Comparison of ENCODE assay signal across 8 cellular contexts in the genomic region with DNA sequence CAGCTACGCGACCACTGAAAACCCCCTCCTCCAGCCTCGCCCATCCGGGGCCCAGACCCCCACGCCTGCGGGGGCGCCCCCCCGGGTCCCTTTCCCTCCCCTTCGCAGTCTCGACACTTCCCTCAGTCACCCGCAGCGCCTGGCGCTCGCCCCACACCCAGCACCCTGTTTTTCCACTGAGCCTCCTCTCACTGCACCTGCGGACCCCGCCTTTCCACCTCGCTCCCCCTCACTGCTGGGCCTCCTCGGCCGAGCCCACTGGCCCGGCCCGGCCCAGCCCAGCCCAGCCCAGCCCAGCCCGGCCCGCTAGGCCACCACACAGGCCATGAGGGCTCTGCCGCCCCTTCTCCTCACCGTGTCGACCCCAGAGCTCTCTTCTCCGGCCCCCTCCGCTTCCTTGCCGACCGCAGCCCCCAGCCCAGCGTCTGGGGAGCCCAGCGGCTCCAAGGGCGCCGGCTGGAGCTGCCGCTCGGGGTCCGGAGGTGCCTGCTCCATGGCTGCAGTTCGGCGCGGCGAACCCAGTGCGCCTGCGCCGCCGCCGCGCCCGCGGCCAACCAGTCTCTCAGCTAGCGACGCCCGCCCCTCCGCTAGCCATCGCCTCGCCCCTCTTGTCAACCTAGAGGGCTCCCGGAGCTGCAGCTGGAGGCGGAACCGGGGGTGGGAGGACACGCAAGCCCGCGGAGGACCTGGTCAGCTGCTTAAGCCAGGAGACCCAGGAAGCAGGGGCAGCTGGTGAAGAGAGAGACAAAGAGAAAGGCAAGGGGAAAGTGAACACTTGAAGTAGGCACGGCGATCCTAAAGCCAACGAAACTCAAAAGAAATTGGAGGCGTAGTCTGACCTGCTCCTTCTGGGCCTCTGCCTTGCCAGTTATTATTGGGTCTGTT. TPM values are rescaled to one million over a fixed set of nuclear protein-coding genes. Genes with fewer than 3 reads are reported as not detected.
A peak's percentile ranks its signal among the peaks of the same experiment; 100 is the strongest.
DNase-seq lines count a peak whose midpoint lies in the region; ATAC-seq and TF ChIP-seq lines count a peak whose summit lies in the region.

Gene SNX4, minus strand, starts transcription at position 525 of the 885 bp plus-strand sequence. Its CDS starts 30 bp downstream, at position 495.

- H3K4me3 ChIP-seq in AG09309 (ENCODE audit: control insufficient read depth, low read depth, low read length) = peak within 1 kb of the TSS; percentile 87
- peak within 1 kb of the TSS; percentile 58 to 96 (median 78) for H3K4me3 ChIP-seq in spleen

- TF ChIP-seq POLR2A in spleen (IDR thresholded peaks at IDR 0.05) = peak in 1 of 3 donors; percentile 32

- DNase-seq in AG09309 (ENCODE audit: low read depth) (peak; percentile 66), NCI-H345 (lab: John Stamatoyannopoulos, UW) (peak; percentile 87), caudate nucleus (lab: John Stamatoyannopoulos, UW) (peak; percentile 42 to 95 (median 84)), inferior parietal cortex (ENCODE audit: extremely low spot score) (peak; percentile 82), spleen (peak; percentile 97)
- DNase-seq in activated CD4-positive, CD25-positive, alpha-beta regulatory T cell (lab: John Stamatoyannopoulos, UW) = peak; percentile 69 to 80 (median 74)

- TF ChIP-seq CTCF in AG09309 (IDR thresholded peaks at IDR 0.05; ENCODE audit: control insufficient read depth, insufficient read depth, low read depth, low read length, missing control alignments) = no peak
- no peak for TF ChIP-seq CTCF in spleen (IDR thresholded peaks at IDR 0.05 in 8 of 11, conservative IDR thresholded peaks at IDR 0.05 in 3 of 11)

- H3K27ac ChIP-seq in caudate nucleus (ENCODE audit: low read depth, low read length) (peak within 1 kb of the TSS; percentile 60), spleen (peak within 1 kb of the TSS; percentile 66 to 88 (median 83))

- intact Hi-C loops in spleen (cut with DNase I; ENCODE audit: low total_unique reads) = loop anchor here (10.0 kb wide), 1 partner anchor 65 kb away; no protein-coding TSS in a partner anchor

- H3K4me1 ChIP-seq in spleen = peaks cover 10 to 56% (median 41%) of the 10 kb centered on the region in 6 donors

- peak; percentile 92 for ATAC-seq in GM19025 (IDR thresholded peaks at IDR 0.05; ENCODE audit: low read depth, unreplicated experiment)
- ATAC-seq in HG03280 (IDR thresholded peaks at IDR 0.05; ENCODE audit: unreplicated experiment) = peak; percentile 94

- peaks cover 0 to 24% (median 5%) of the 10 kb centered on the region in 6 donors for H3K36me3 ChIP-seq in spleen

- no peaks in the 10 kb centered on the region for H3K9me3 ChIP-seq in spleen

- no peaks in the 10 kb centered on the region for H3K27me3 ChIP-seq in spleen (replicated peaks in 1 of 7)

- WGBS in spleen, 5 donors = 1% methylated on average over 43 to 65 of the region's 65 CpGs

RNA-seq across cellular contexts. Expression of gene SNX4, which starts in this region (rescaled TPM):
- 10 to 100 TPM; 25.1 to 55.3 (median 38.5) TPM for total RNA-seq in spleen
- 10 to 100 TPM; 12.8 to 17.2 (median 14.4) TPM for polyA plus RNA-seq in spleen

Comparison
In these comparisons a context has a peak if more than half of its experiments do, and no peak if none do; other contexts are left out.
1. Peak in every context shown above with its lines: DNase-seq, ATAC-seq, H3K4me3 ChIP-seq and H3K27ac ChIP-seq.